ENCODE assay signal across 8 cellular contexts in the genomic region with DNA sequence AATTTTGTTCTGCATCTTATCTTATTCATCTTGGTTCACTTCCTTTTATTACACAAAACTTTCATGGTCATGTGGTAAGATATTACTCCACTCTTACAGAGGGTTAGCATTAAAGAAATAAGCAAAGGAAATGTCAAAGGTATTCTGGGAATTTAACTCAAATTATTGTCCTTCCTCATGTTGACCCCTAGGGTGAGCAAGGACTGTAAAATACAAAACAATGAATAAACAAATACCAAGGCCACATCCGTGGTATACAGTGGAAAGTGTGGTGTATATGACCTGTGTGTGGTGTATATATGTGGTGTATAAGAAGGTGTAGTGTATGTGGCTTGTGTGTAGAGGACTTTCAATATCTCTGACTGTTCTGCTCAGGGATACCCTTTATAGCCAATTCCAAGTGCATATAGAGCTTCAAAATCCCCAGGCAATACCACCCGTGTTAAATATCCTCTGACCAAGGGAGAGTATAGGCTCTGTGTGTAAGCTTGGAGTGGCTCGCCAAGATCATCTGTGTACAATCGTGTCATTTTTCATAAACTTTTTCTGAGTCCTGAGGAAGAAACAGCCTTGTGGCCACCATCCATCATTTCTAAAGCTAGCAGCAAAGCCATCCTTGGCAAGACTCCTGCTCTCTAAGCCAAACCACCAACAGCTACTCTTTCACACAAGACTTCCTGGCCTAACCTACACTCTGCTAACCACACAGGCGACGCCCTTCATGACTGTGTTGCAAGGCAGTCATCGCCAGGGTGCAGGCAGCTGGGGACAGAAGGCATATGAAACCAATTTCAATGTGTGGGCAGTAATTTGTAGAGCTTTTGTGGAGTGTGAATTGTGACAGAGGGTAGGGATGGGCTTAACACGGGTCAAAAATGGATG.
DNase-seq lines count a peak whose midpoint lies in the region; ATAC-seq and TF ChIP-seq lines count a peak whose summit lies in the region.

No MANE protein-coding gene starts in this region.

- no peak overlapping the region for H2BK120ac ChIP-seq in IMR-90 (ENCODE audit: low read depth, low read length)

- no peak overlapping the region for H2AK5ac ChIP-seq in IMR-90 (ENCODE audit: low read depth, low read length)

- POLR2A ChIA-PET in BJ (lab: Charles Lee) (interaction anchor here (0.6 kb wide), 1 partner anchor 27 kb away, joined by 3 read pairs; no protein-coding TSS in a partner anchor), IMR-90 (lab: Charles Lee; ENCODE audit: unreplicated experiment) (no interaction called here), activated B cell treated with CpG ODN at 0.5 μM for 24 hours (lab: Charles Lee) (interaction anchor here (0.7 kb wide), 1 partner anchor 829 kb away, joined by 4 read pairs; no protein-coding TSS in a partner anchor)

- in situ Hi-C loops in IMR-90 (cut with MboI; ENCODE audit: low sequenced_read_pairs): loop anchor here (5.0 to 25.0 kb wide), 8 partner anchors 123 to 1602 kb away; no protein-coding TSS in a partner anchor

- H3K27me3 ChIP-seq in BJ (ENCODE audit: control insufficient read depth, insufficient read depth, low read length) (no peaks in the 10 kb centered on the region), IMR-90 (ENCODE audit: control insufficient read depth, insufficient read depth, low read length) (peaks cover 3% of the 10 kb centered on the region; the same call in 1 of the 2 replicates)

- peaks cover 3% of the 10 kb centered on the region for H3K9me3 Mint-ChIP-seq in activated B cell treated with CpG ODN at 0.5 μM for 24 hours

- H3K36me3 ChIP-seq in BJ (ENCODE audit: control insufficient read depth, insufficient read depth, low read length): no peaks in the 10 kb centered on the region
- H3K36me3 ChIP-seq in IMR-90 (ENCODE audit: control insufficient read depth, insufficient read depth, low read length): no peaks in the 10 kb centered on the region

- peak overlapping the region; percentile 2; the same call in 1 of the 2 replicates for H3K4me2 ChIP-seq in IMR-90 (ENCODE audit: low read depth, low read length)

- H3K9me3 ChIP-seq in IMR-90 (ENCODE audit: control insufficient read depth, insufficient read depth, low read length): no peaks in the 10 kb centered on the region

- H3K27me3 Mint-ChIP-seq in activated B cell treated with CpG ODN at 0.5 μM for 24 hours: peaks cover 20% of the 10 kb centered on the region

- no peak overlapping the region for H3K56ac ChIP-seq in IMR-90 (ENCODE audit: extremely low read depth, insufficient read depth, low read length)

- H3K14ac ChIP-seq in IMR-90 (replicated peaks; ENCODE audit: low read depth, low read length): no peak overlapping the region; the same call in 1 of the 2 replicates

- no peak overlapping the region for H3K4me3 Mint-ChIP-seq in activated B cell treated with CpG ODN at 0.5 μM for 24 hours

- H3K18ac ChIP-seq in IMR-90 (ENCODE audit: low read depth, low read length): no peak overlapping the region

- ATAC-seq in GM21367 (IDR thresholded peaks at IDR 0.05; ENCODE audit: unreplicated experiment) (peak; percentile 95), IMR-90 (ENCODE audit: low read depth) (peak; percentile 77), activated B cell treated with CpG ODN at 0.5 μM for 24 hours (ENCODE audit: low read depth) (peak; percentile 75)

- no TSS peak for BruUV-seq in IMR-90 (replicated peaks; lab: Mats Ljungman, UMichigan)

- H3K4me1 ChIP-seq in IMR-90 (ENCODE audit: control insufficient read depth, insufficient read depth, low read length): peaks cover 13% of the 10 kb centered on the region

- H3K4me3 ChIP-seq in BJ (ENCODE audit: low read depth, low read length) (no peak overlapping the region), IMR-90 (ENCODE audit: insufficient read depth, low read depth, low read length) (no peak overlapping the region)

- no peak overlapping the region for H4K8ac ChIP-seq in IMR-90 (ENCODE audit: low read depth in 2 of 2, low read length in 2 of 2)

- H3K36me3 Mint-ChIP-seq in activated B cell treated with CpG ODN at 0.5 μM for 24 hours (ENCODE audit: low read depth): no peaks in the 10 kb centered on the region

- H3K79me1 ChIP-seq in IMR-90 (ENCODE audit: low read depth in 1 of 2, low read length in 2 of 2): no peaks in the 10 kb centered on the region

- intact Hi-C loops in IMR-90 (cut with micrococcal nuclease) (loop anchor here (1.0 to 10.0 kb wide), 3 partner anchors 14 to 1735 kb away; a partner anchor contains a TSS), activated B cell treated with CpG ODN at 0.5 μM for 24 hours (cut with micrococcal nuclease) (no loop called here), posterior vena cava (cut with DNase I) (no loop called here)

- no peak for TF ChIP-seq RAD21 in IMR-90 (IDR thresholded peaks at IDR 0.05; ENCODE audit: low read length)

- peaks cover 24% of the 10 kb centered on the region for H3K9me1 ChIP-seq in IMR-90 (ENCODE audit: insufficient read depth, low read length)

- no peak overlapping the region for H2BK15ac ChIP-seq in IMR-90 (ENCODE audit: low read depth, low read length)

- no peak overlapping the region for H2AK9ac ChIP-seq in IMR-90 (replicated peaks; ENCODE audit: low read depth, low read length, poor library complexity)

- H4K91ac ChIP-seq in IMR-90 (ENCODE audit: insufficient read depth, low read depth, low read length): no peak overlapping the region

- no peak overlapping the region for H3K27ac Mint-ChIP-seq in activated B cell treated with CpG ODN at 0.5 μM for 24 hours

- CTCF ChIA-PET in BJ (lab: Yijun Ruan, JAX) (interaction anchor here (0.7 to 5.0 kb wide), 9 partner anchors 9 to 917 kb away, joined by 3 to 50 read pairs (median 4); no protein-coding TSS in a partner anchor), IMR-90 (lab: Yijun Ruan, JAX) (interaction anchor here (0.6 to 1.3 kb wide), 5 partner anchors 65 to 1223 kb away, joined by 3 to 7 read pairs (median 3); no protein-coding TSS in a partner anchor), activated B cell treated with CpG ODN at 0.5 μM for 24 hours (lab: Charles Lee) (interaction anchor here (2.7 kb wide), 1 partner anchor 118 kb away, joined by 9 read pairs; no protein-coding TSS in a partner anchor)

- no peak overlapping the region for H2AFZ ChIP-seq in IMR-90 (replicated peaks; ENCODE audit: low read length, poor library complexity)

- no peak for TF ChIP-seq POLR2A in IMR-90 (IDR thresholded peaks at IDR 0.05; ENCODE audit: low read depth, low read length)

- 0% methylated on average over 2 of the region's 8 CpGs; no CpG with 5 or more reads in 1 of the 2 experiments for WGBS in IMR-90 (ENCODE audit: extremely low coverage in 2 of 2, insufficient read length in 1 of 2), 2 experiments

- H2BK5ac ChIP-seq in IMR-90 (ENCODE audit: low read depth, low read length, poor library complexity, severe bottlenecking): peak overlapping the region; percentile 43

- peak overlapping the region; percentile 17; the same call in 1 of the 2 replicates for H2BK20ac ChIP-seq in IMR-90 (ENCODE audit: low read depth, low read length)

- H3K4me1 Mint-ChIP-seq in activated B cell treated with CpG ODN at 0.5 μM for 24 hours: peaks cover 12% of the 10 kb centered on the region

- no peaks in the 10 kb centered on the region for H4K20me1 ChIP-seq in IMR-90 (ENCODE audit: insufficient read depth, low read length)

- 0 out of 2 replicates have a peak, but pooled peaks have one; percentile 21 for TF ChIP-seq CTCF in BJ (IDR thresholded peaks at IDR 0.05; ENCODE audit: insufficient read depth, low read depth, low read length)
- TF ChIP-seq CTCF in IMR-90 (conservative IDR thresholded peaks at IDR 0.05; ENCODE audit: low read depth, low read length): 0 out of 2 replicates have a peak, but pooled peaks have one; percentile 5
- no peak for TF ChIP-seq CTCF in activated B cell treated with CpG ODN at 0.5 μM for 24 hours (IDR thresholded peaks at IDR 0.05)

- dilution Hi-C loops in IMR-90 (cut with HindIII; ENCODE audit: low sequenced_read_pairs, unreplicated experiment): no loop called here

- no peak overlapping the region for H3K9ac ChIP-seq in IMR-90 (ENCODE audit: low read depth, low read length)

- H3K23ac ChIP-seq in IMR-90 (ENCODE audit: low read depth, low read length): no peak overlapping the region; the same call in 1 of the 2 replicates

- H3K27ac ChIP-seq in IMR-90 (ENCODE audit: insufficient read depth, low read length): no peak overlapping the region

- no peak overlapping the region for H3K4ac ChIP-seq in IMR-90 (ENCODE audit: low read depth, low read length)

- H4K5ac ChIP-seq in IMR-90 (ENCODE audit: low read depth, low read length): no peak overlapping the region

- DNase-seq in BJ (ENCODE audit: low read depth): peak; percentile 84
- peak; percentile 82 for DNase-seq in IMR-90
- no peak for DNase-seq in activated B cell treated with CpG ODN at 0.5 μM for 24 hours
- DNase-seq in central memory CD4-positive, alpha-beta T cell: peak; percentile 82
- DNase-seq in posterior vena cava (ENCODE audit: low spot score): peak; percentile 84
- DNase-seq in T1000 (lab: John Stamatoyannopoulos, UW): no peak
- no peak for DNase-seq in HPDE6-E6E7 (ENCODE audit: extremely low spot score)

TF ChIP-seq in IMR-90, 13 proteins besides CTCF, POLR2A, EP300 and RAD21:
- TF ChIP-seq BHLHE40 (IDR thresholded peaks at IDR 0.05; ENCODE audit: low read depth, low read length) (0 out of 2 replicates have a peak, but pooled peaks have one; percentile 15), CEBPB (IDR thresholded peaks at IDR 0.05; ENCODE audit: low read depth, low read length) (peak; percentile 62), MAFK (IDR thresholded peaks at IDR 0.05; ENCODE audit: low read depth, low read length) (no peak)

Comparison
In these comparisons a context has a peak if more than half of its experiments do, and no peak if none do; other contexts are left out.
1. DNase-seq: peak in BJ (single experiment), IMR-90 (single experiment), central memory CD4-positive, alpha-beta T cell (single experiment) and posterior vena cava (single experiment); none in activated B cell treated with CpG ODN at 0.5 μM for 24 hours (single experiment), T1000 (single experiment) and HPDE6-E6E7 (single experiment).
2. Peak in every context shown above with its lines, with median percentiles within 50 percentile points of each other: ATAC-seq.